ENCODE assay signal across 1 cellular context in the genomic region with DNA sequence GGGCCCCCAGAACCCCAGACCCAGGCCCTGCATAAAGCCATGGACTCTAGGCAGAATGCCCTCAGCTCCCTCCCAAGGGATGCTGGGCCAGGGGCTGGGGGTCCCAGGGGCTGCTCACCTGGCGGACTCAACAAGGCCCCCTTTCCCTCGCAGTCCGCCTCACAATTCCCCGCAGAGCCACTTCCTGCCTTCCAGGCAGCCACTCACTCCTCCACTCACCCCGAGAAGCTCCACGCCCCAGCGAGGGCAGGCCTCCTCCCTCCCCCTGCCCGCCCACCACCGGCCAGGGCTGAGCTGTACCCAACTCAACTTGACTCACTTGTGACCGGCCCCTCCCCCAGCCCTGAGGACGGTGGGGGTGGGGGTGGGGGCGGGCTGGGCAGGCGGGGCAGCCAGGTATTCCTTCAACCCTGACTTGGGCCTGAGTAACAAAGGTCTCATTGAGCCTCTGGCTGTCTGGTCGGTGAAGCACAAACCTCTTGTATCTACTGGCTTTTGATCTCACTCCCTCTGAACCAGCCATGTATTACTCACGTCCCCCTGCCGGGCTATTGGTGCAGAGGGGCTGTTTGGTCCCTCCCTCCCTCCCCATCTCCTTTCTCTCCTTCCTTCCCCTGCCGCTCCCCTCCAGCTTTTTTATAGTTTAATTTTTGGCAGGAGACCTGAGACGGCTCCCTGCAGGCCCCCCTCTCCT.
TF ChIP-seq lines count a peak whose summit lies in the region.

No MANE protein-coding gene starts in this region.

TF ChIP-seq in HepG2, 621 proteins besides CTCF, POLR2A, EP300 and RAD21 (continued from another document and continues in another):
- TF ChIP-seq, protein P1, sequence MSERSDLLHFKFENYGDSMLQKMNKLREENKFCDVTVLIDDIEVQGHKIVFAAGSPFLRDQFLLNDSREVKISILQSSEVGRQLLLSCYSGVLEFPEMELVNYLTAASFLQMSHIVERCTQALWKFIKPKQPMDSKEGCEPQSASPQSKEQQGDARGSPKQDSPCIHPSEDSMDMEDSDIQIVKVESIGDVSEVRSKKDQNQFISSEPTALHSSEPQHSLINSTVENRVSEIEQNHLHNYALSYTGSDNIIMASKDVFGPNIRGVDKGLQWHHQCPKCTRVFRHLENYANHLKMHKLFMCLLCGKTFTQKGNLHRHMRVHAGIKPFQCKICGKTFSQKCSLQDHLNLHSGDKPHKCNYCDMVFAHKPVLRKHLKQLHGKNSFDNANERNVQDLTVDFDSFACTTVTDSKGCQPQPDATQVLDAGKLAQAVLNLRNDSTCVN (CRISPR knock-in tag; IDR thresholded peaks at IDR 0.05; ENCODE audit: borderline replicate concordance): no peak
- TF ChIP-seq MLLT10 (CRISPR knock-in tag; IDR thresholded peaks at IDR 0.05) (no peak), ZNF510 (CRISPR knock-in tag; IDR thresholded peaks at IDR 0.05; ENCODE audit: low read depth) (no peak), ZIK1 (CRISPR knock-in tag; IDR thresholded peaks at IDR 0.05; ENCODE audit: borderline replicate concordance, low read depth) (0 out of 2 replicates have a peak, but pooled peaks have one; percentile 56), MYC (CRISPR knock-in tag; IDR thresholded peaks at IDR 0.05; ENCODE audit: borderline replicate concordance) (peak; percentile 52; the same call in 1 of the 2 replicates), ZNF460 (CRISPR knock-in tag; IDR thresholded peaks at IDR 0.05; ENCODE audit: borderline replicate concordance) (no peak), ZNF3 (CRISPR knock-in tag; IDR thresholded peaks at IDR 0.05) (no peak), KLF13 (CRISPR knock-in tag; IDR thresholded peaks at IDR 0.05) (no peak), SMAD9 (CRISPR knock-in tag; IDR thresholded peaks at IDR 0.05) (no peak), RBAK (CRISPR knock-in tag; IDR thresholded peaks at IDR 0.05) (0 out of 2 replicates have a peak, but pooled peaks have one; percentile 0), ZNF75D (CRISPR knock-in tag; IDR thresholded peaks at IDR 0.05; ENCODE audit: borderline replicate concordance) (no peak), POLR2G (IDR thresholded peaks at IDR 0.05; ENCODE audit: low read depth, low read length) (peak; percentile 77), ZNF761 (CRISPR knock-in tag; conservative IDR thresholded peaks at IDR 0.05) (no peak), SIN3B (IDR thresholded peaks at IDR 0.05; ENCODE audit: low read length) (no peak), MAF1 (CRISPR knock-in tag; IDR thresholded peaks at IDR 0.05; ENCODE audit: borderline replicate concordance) (no peak), NFYB (CRISPR knock-in tag; IDR thresholded peaks at IDR 0.05) (peak; percentile 46), SYNCRIP (IDR thresholded peaks at IDR 0.05; ENCODE audit: insufficient read depth, low read depth, low read length) (no peak), ZSCAN12 (CRISPR knock-in tag; IDR thresholded peaks at IDR 0.05) (no peak), NCOA1 (CRISPR knock-in tag; IDR thresholded peaks at IDR 0.05) (no peak), ZNF605 (CRISPR knock-in tag; IDR thresholded peaks at IDR 0.05) (peak; percentile 72; the same call in 1 of the 2 replicates), DNMT1 (CRISPR knock-in tag; IDR thresholded peaks at IDR 0.05) (no peak), HDAC2 (CRISPR knock-in tag; IDR thresholded peaks at IDR 0.05) (0 out of 2 replicates have a peak, but pooled peaks have one; percentile 11), EZH2 (conservative IDR thresholded peaks at IDR 0.05; ENCODE audit: low read depth, low read length) (no peak), ZMYM2 (CRISPR knock-in tag; IDR thresholded peaks at IDR 0.05) (no peak), HDAC1 (CRISPR knock-in tag; IDR thresholded peaks at IDR 0.05) (no peak), ZNF326 (CRISPR knock-in tag; IDR thresholded peaks at IDR 0.05; ENCODE audit: borderline replicate concordance) (no peak), ELF3 (CRISPR knock-in tag; IDR thresholded peaks at IDR 0.05) (peak; percentile 31; the same call in 1 of the 2 replicates), ZNF383 (CRISPR knock-in tag; IDR thresholded peaks at IDR 0.05; ENCODE audit: borderline replicate concordance) (no peak), ZNF781 (CRISPR knock-in tag; IDR thresholded peaks at IDR 0.05; ENCODE audit: borderline replicate concordance, not compliant biosample characterization) (no peak), HNF4A (CRISPR knock-in tag; IDR thresholded peaks at IDR 0.05) (peak; percentile 66; the same call in 1 of the 2 replicates), PHF8 (CRISPR knock-in tag; IDR thresholded peaks at IDR 0.05) (peak; percentile 68), STAG1 (CRISPR knock-in tag; IDR thresholded peaks at IDR 0.05) (no peak)
- TF ChIP-seq, protein P2, sequence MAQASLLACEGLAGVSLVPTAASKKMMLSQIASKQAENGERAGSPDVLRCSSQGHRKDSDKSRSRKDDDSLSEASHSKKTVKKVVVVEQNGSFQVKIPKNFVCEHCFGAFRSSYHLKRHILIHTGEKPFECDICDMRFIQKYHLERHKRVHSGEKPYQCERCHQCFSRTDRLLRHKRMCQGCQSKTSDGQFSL (CRISPR knock-in tag; IDR thresholded peaks at IDR 0.05): no peak
- TF ChIP-seq, protein P3, sequence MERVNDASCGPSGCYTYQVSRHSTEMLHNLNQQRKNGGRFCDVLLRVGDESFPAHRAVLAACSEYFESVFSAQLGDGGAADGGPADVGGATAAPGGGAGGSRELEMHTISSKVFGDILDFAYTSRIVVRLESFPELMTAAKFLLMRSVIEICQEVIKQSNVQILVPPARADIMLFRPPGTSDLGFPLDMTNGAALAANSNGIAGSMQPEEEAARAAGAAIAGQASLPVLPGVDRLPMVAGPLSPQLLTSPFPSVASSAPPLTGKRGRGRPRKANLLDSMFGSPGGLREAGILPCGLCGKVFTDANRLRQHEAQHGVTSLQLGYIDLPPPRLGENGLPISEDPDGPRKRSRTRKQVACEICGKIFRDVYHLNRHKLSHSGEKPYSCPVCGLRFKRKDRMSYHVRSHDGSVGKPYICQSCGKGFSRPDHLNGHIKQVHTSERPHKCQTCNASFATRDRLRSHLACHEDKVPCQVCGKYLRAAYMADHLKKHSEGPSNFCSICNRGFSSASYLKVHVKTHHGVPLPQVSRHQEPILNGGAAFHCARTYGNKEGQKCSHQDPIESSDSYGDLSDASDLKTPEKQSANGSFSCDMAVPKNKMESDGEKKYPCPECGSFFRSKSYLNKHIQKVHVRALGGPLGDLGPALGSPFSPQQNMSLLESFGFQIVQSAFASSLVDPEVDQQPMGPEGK (CRISPR knock-in tag; IDR thresholded peaks at IDR 0.05): peak; percentile 73
- TF ChIP-seq, protein P4, sequence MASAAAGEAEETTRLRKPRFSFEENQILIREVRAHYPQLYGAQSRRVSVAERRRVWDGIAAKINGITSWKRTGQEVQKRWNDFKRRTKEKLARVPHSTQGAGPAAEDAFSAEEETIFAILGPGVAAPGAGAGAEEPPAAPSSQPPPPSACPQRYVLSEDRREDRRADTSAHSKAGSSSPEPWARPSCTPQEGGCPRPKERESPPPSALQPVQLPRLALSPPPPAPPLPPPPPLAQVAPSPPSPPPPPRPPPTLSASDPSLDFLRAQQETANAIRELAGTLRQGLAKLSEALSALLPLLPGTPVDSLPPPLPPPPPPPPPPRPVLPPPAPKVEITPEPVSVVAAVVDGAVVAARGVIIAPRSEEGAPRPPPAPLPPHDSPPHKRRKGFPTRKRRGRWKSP (CRISPR knock-in tag; IDR thresholded peaks at IDR 0.05): no peak
- TF ChIP-seq, protein P5, sequence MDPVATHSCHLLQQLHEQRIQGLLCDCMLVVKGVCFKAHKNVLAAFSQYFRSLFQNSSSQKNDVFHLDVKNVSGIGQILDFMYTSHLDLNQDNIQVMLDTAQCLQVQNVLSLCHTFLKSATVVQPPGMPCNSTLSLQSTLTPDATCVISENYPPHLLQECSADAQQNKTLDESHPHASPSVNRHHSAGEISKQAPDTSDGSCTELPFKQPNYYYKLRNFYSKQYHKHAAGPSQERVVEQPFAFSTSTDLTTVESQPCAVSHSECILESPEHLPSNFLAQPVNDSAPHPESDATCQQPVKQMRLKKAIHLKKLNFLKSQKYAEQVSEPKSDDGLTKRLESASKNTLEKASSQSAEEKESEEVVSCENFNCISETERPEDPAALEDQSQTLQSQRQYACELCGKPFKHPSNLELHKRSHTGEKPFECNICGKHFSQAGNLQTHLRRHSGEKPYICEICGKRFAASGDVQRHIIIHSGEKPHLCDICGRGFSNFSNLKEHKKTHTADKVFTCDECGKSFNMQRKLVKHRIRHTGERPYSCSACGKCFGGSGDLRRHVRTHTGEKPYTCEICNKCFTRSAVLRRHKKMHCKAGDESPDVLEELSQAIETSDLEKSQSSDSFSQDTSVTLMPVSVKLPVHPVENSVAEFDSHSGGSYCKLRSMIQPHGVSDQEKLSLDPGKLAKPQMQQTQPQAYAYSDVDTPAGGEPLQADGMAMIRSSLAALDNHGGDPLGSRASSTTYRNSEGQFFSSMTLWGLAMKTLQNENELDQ (CRISPR knock-in tag; IDR thresholded peaks at IDR 0.05; ENCODE audit: borderline replicate concordance): no peak
- TF ChIP-seq, protein P6, sequence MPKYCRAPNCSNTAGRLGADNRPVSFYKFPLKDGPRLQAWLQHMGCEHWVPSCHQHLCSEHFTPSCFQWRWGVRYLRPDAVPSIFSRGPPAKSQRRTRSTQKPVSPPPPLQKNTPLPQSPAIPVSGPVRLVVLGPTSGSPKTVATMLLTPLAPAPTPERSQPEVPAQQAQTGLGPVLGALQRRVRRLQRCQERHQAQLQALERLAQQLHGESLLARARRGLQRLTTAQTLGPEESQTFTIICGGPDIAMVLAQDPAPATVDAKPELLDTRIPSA (CRISPR knock-in tag; IDR thresholded peaks at IDR 0.05; ENCODE audit: borderline replicate concordance): no peak
- TF ChIP-seq, protein P7, sequence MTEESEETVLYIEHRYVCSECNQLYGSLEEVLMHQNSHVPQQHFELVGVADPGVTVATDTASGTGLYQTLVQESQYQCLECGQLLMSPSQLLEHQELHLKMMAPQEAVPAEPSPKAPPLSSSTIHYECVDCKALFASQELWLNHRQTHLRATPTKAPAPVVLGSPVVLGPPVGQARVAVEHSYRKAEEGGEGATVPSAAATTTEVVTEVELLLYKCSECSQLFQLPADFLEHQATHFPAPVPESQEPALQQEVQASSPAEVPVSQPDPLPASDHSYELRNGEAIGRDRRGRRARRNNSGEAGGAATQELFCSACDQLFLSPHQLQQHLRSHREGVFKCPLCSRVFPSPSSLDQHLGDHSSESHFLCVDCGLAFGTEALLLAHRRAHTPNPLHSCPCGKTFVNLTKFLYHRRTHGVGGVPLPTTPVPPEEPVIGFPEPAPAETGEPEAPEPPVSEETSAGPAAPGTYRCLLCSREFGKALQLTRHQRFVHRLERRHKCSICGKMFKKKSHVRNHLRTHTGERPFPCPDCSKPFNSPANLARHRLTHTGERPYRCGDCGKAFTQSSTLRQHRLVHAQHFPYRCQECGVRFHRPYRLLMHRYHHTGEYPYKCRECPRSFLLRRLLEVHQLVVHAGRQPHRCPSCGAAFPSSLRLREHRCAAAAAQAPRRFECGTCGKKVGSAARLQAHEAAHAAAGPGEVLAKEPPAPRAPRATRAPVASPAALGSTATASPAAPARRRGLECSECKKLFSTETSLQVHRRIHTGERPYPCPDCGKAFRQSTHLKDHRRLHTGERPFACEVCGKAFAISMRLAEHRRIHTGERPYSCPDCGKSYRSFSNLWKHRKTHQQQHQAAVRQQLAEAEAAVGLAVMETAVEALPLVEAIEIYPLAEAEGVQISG (CRISPR knock-in tag; IDR thresholded peaks at IDR 0.05): peak; percentile 46; the same call in 1 of the 2 replicates
- TF ChIP-seq, protein P8, sequence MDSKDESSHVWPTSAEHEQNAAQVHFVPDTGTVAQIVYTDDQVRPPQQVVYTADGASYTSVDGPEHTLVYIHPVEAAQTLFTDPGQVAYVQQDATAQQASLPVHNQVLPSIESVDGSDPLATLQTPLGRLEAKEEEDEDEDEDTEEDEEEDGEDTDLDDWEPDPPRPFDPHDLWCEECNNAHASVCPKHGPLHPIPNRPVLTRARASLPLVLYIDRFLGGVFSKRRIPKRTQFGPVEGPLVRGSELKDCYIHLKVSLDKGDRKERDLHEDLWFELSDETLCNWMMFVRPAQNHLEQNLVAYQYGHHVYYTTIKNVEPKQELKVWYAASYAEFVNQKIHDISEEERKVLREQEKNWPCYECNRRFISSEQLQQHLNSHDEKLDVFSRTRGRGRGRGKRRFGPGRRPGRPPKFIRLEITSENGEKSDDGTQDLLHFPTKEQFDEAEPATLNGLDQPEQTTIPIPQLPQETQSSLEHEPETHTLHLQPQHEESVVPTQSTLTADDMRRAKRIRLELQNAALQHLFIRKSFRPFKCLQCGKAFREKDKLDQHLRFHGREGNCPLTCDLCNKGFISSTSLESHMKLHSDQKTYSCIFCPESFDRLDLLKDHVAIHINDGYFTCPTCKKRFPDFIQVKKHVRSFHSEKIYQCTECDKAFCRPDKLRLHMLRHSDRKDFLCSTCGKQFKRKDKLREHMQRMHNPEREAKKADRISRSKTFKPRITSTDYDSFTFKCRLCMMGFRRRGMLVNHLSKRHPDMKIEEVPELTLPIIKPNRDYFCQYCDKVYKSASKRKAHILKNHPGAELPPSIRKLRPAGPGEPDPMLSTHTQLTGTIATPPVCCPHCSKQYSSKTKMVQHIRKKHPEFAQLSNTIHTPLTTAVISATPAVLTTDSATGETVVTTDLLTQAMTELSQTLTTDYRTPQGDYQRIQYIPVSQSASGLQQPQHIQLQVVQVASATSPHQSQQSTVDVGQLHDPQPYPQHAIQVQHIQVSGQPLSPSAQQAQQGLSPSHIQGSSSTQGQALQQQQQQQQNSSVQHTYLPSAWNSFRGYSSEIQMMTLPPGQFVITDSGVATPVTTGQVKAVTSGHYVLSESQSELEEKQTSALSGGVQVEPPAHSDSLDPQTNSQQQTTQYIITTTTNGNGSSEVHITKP (CRISPR knock-in tag; IDR thresholded peaks at IDR 0.05; ENCODE audit: low read depth): 0 out of 2 replicates have a peak, but pooled peaks have one; percentile 24
- TF ChIP-seq, protein P9, sequence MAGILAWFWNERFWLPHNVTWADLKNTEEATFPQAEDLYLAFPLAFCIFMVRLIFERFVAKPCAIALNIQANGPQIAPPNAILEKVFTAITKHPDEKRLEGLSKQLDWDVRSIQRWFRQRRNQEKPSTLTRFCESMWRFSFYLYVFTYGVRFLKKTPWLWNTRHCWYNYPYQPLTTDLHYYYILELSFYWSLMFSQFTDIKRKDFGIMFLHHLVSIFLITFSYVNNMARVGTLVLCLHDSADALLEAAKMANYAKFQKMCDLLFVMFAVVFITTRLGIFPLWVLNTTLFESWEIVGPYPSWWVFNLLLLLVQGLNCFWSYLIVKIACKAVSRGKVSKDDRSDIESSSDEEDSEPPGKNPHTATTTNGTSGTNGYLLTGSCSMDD (CRISPR knock-in tag; IDR thresholded peaks at IDR 0.05): no peak
